In the genomic region with DNA sequence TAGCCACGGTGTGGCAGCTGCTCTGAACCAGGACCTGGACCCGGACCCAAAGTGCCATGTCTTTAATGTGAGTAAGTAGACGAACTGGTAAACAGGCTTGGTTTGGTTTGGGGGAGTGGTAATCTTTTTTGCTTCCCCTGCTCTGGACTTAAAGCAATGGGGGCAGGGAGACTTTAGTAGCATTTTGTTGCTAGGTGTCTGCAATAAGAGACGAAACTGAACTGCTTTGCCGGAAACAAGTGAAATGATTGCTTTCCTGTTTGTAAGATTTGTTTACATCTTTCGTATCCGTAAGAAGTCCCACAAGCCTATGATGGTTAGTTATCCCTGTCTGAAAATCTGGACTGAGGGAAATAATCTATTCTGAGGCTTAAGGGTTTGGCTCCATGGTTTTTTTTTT, we compare ENCODE assay signal across 1 cellular context.
TF ChIP-seq lines count a peak whose summit lies in the region.

No MANE protein-coding gene starts in this region.

TF ChIP-seq in IMR-90, 13 proteins besides CTCF, POLR2A, EP300 and RAD21 (continued from another document):
- TF ChIP-seq ELK1 (IDR thresholded peaks at IDR 0.05; ENCODE audit: borderline replicate concordance, low read depth, low read length) (no peak), SMC3 (IDR thresholded peaks at IDR 0.05; ENCODE audit: low read depth, low read length) (no peak), RFX5 (IDR thresholded peaks at IDR 0.05; ENCODE audit: low read depth, low read length) (no peak), BHLHE40 (IDR thresholded peaks at IDR 0.05; ENCODE audit: low read depth, low read length) (no peak), CEBPB (IDR thresholded peaks at IDR 0.05; ENCODE audit: low read depth, low read length) (no peak), CHD1 (IDR thresholded peaks at IDR 0.05; ENCODE audit: low read depth, low read length) (no peak), NFE2L2 (IDR thresholded peaks at IDR 0.05; ENCODE audit: low read depth, low read length) (no peak), MAZ (IDR thresholded peaks at IDR 0.05; ENCODE audit: borderline replicate concordance, low read depth, low read length) (no peak), RCOR1 (IDR thresholded peaks at IDR 0.05; ENCODE audit: insufficient replicate concordance, low read length) (no peak)
- TF ChIP-seq, protein P1, sequence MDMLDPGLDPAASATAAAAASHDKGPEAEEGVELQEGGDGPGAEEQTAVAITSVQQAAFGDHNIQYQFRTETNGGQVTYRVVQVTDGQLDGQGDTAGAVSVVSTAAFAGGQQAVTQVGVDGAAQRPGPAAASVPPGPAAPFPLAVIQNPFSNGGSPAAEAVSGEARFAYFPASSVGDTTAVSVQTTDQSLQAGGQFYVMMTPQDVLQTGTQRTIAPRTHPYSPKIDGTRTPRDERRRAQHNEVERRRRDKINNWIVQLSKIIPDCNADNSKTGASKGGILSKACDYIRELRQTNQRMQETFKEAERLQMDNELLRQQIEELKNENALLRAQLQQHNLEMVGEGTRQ (IDR thresholded peaks at IDR 0.05; ENCODE audit: low read depth, low read length): no peak
